ENCODE assay signal across 10 cellular contexts in genomic region chr19:35006342-35006998, GRCh38.
DNase-seq lines count a peak whose midpoint lies in the region; ATAC-seq and TF ChIP-seq lines count a peak whose summit lies in the region.
"Had no signal": no experiment of that assay in that cellular context is flagged by ENCODE, and none has a peak within 500 bp of the region (broad histone marks: within the 10 kb centered on the region; RNA-seq: fewer than 3 reads in every experiment).

No MANE protein-coding gene starts in this region.

- H3K4me3 Mint-ChIP-seq in activated T-cell treated with anti-CD3 and anti-CD28 coated beads, Interleukin-2, amount 50 U/mL, for 24 hours, result no peak overlapping the region
- H3K4me3 Mint-ChIP-seq in stimulated activated naive CD8-positive, alpha-beta T cell treated with anti-CD3 and anti-CD28 coated beads, Interleukin-15, amount 100 ng/mL, for 72 hours, result no peak overlapping the region

- DNase-seq in activated T-cell treated with anti-CD3 and anti-CD28 coated beads, Interleukin-2, amount 50 U/mL, for 24 hours, result no peak
- no peak for DNase-seq in activated T-cell treated with anti-CD3 and anti-CD28 coated beads, Interleukin-2, amount 50 U/mL, for 1 hour
- peak; percentile 87 for DNase-seq in iris pigment epithelial cell (ENCODE audit: low read depth)
- no peak for DNase-seq in stimulated activated naive CD8-positive, alpha-beta T cell treated with anti-CD3 and anti-CD28 coated beads, Interleukin-15, amount 100 ng/mL, for 72 hours
- DNase-seq: NCI-H2227 treated with DMSO at 0.1 percent for 48 hours had no signal

- peaks cover 98% of the 10 kb centered on the region for H3K36me3 Mint-ChIP-seq in activated T-cell treated with anti-CD3 and anti-CD28 coated beads, Interleukin-2, amount 50 U/mL, for 24 hours (ENCODE audit: low read depth)

- ATAC-seq in stimulated activated naive CD8-positive, alpha-beta T cell treated with anti-CD3 and anti-CD28 coated beads, Interleukin-15, amount 100 ng/mL, for 72 hours, result no peak
- ATAC-seq in GM18868 (IDR thresholded peaks at IDR 0.05; ENCODE audit: unreplicated experiment) (no peak), HG02642 (IDR thresholded peaks at IDR 0.05; ENCODE audit: poor library complexity, unreplicated experiment) (no peak), GM21825 (IDR thresholded peaks at IDR 0.05; ENCODE audit: unreplicated experiment) (no peak)

- TF ChIP-seq CTCF in WI38 (IDR thresholded peaks at IDR 0.05; ENCODE audit: low read depth, low read length), result no peak

- H3K27ac Mint-ChIP-seq in activated T-cell treated with anti-CD3 and anti-CD28 coated beads, Interleukin-2, amount 50 U/mL, for 24 hours, result peak overlapping the region; percentile 96
- peak overlapping the region; percentile 0 to 41 for H3K27ac Mint-ChIP-seq in stimulated activated naive CD8-positive, alpha-beta T cell treated with anti-CD3 and anti-CD28 coated beads, Interleukin-15, amount 100 ng/mL, for 72 hours

- no peaks in the 10 kb centered on the region for H3K27me3 Mint-ChIP-seq in activated T-cell treated with anti-CD3 and anti-CD28 coated beads, Interleukin-2, amount 50 U/mL, for 24 hours
- no peaks in the 10 kb centered on the region for H3K27me3 Mint-ChIP-seq in stimulated activated naive CD8-positive, alpha-beta T cell treated with anti-CD3 and anti-CD28 coated beads, Interleukin-15, amount 100 ng/mL, for 72 hours

- peaks cover 72% of the 10 kb centered on the region for H3K4me1 Mint-ChIP-seq in activated T-cell treated with anti-CD3 and anti-CD28 coated beads, Interleukin-2, amount 50 U/mL, for 24 hours (ENCODE audit: low read depth)
- peaks cover 88% of the 10 kb centered on the region for H3K4me1 Mint-ChIP-seq in stimulated activated naive CD8-positive, alpha-beta T cell treated with anti-CD3 and anti-CD28 coated beads, Interleukin-15, amount 100 ng/mL, for 72 hours

- no peaks in the 10 kb centered on the region for H3K9me3 Mint-ChIP-seq in activated T-cell treated with anti-CD3 and anti-CD28 coated beads, Interleukin-2, amount 50 U/mL, for 24 hours
- no peaks in the 10 kb centered on the region for H3K9me3 Mint-ChIP-seq in stimulated activated naive CD8-positive, alpha-beta T cell treated with anti-CD3 and anti-CD28 coated beads, Interleukin-15, amount 100 ng/mL, for 72 hours

- peak overlapping the region; percentile 12; the same call in 1 of the 2 replicates for H3K4me3 ChIP-seq in WI38 (ENCODE audit: low read depth, low read length)
- H3K4me3 ChIP-seq: BLaER1 treated with 17β-estradiol and CSF1 and Interleukin-3, amounts not matched to agents 10 nM and 100 nM had no signal
